13 cellular contexts compared by ENCODE assay signal in genomic region chr22:38489561-38490133, GRCh38. TPM values are rescaled to one million over a fixed set of nuclear protein-coding genes. Genes with fewer than 3 reads are reported as not detected.
A peak's percentile ranks its signal among the peaks of the same experiment; 100 is the strongest.
DNase-seq lines count a peak whose midpoint lies in the region; ATAC-seq, FAIRE-seq and TF ChIP-seq lines count a peak whose summit lies in the region.
"Had no signal": no experiment of that assay in that cellular context is flagged by ENCODE, and none has a peak within 500 bp of the region (broad histone marks: within the 10 kb centered on the region; RNA-seq: fewer than 3 reads in every experiment).

No MANE protein-coding gene starts in this region.

- TF ChIP-seq POLR2A in HepG2 (IDR thresholded peaks at IDR 0.05; ENCODE audit: insufficient read depth in 1 of 2, low read depth in 2 of 2, low read length in 2 of 2) (no peak; a peak in 1 of 4 replicates), right lobe of liver (IDR thresholded peaks at IDR 0.05) (no peak)

- H3K9me3 ChIP-seq in HepG2 (ENCODE audit: low read length) (no peaks in the 10 kb centered on the region), right lobe of liver (no peaks in the 10 kb centered on the region), BE2C (no peaks in the 10 kb centered on the region)

- FAIRE-seq in HepG2 (lab: Jason Lieb, UNC), result no peak
- FAIRE-seq: colon, islet of Langerhans had no signal

- H3K4me2 ChIP-seq in HepG2 (ENCODE audit: low read depth, low read length), result no peak overlapping the region

- peak overlapping the region; percentile 90 for H3K27ac Mint-ChIP-seq in activated naive CD8-positive, alpha-beta T cell treated with anti-CD3 and anti-CD28 coated beads for 36 hours
- peak overlapping the region in 4 of 6 donors; percentile 2 to 88 (median 64) for H3K27ac Mint-ChIP-seq in naive B cell

- H3K27me3 Mint-ChIP-seq in activated naive CD8-positive, alpha-beta T cell treated with anti-CD3 and anti-CD28 coated beads for 36 hours, result no peaks in the 10 kb centered on the region
- H3K27me3 Mint-ChIP-seq in naive B cell, result no peaks in the 10 kb centered on the region

- H4K20me1 ChIP-seq in HepG2 (ENCODE audit: insufficient read depth, low read length), result no peaks in the 10 kb centered on the region

- in situ Hi-C loops in HepG2 (cut with HindIII; ENCODE audit: extremely low pct_ligation_motif_present, low pct_unique_long_range_greater_than_20kb), result no loop called here
- in situ Hi-C loops in ACHN (cut with HindIII; ENCODE audit: low pct_ligation_motif_present, low pct_unique_long_range_greater_than_20kb, low sequenced_read_pairs), result no loop called here

- H3K4me1 ChIP-seq in HepG2 (ENCODE audit: insufficient read depth, low read length) (peaks cover 34% of the 10 kb centered on the region), right lobe of liver (peaks cover 0 to 13% (median 6%) of the 10 kb centered on the region in 4 donors), BE2C (no peaks in the 10 kb centered on the region; the same call in 1 of the 2 replicates)

- TF ChIP-seq RAD21 in HepG2 (CRISPR knock-in tag; IDR thresholded peaks at IDR 0.05), result no peak

- H3K4me3 ChIP-seq in HepG2 (replicated peaks in 1 of 3; ENCODE audit: insufficient read depth in 1 of 3, low read depth in 2 of 3, low read length in 3 of 3) (no peak overlapping the region), right lobe of liver (no peak overlapping the region), BE2C (ENCODE audit: low read depth, low read length) (no peak overlapping the region)

- no peaks in the 10 kb centered on the region for H3K79me2 ChIP-seq in HepG2 (ENCODE audit: insufficient read depth, low read length)

- peak overlapping the region; percentile 34 for H3K27ac ChIP-seq in HepG2 (ENCODE audit: extremely low read length, insufficient read depth, low read length)
- no peak overlapping the region for H3K27ac ChIP-seq in right lobe of liver

- POLR2A ChIA-PET in HepG2 (lab: Yijun Ruan, JAX), result interaction anchor here (2.7 to 3.6 kb wide), 2 partner anchors 8 to 12 kb away, joined by 16 to 18 read pairs; no protein-coding TSS in a partner anchor

- H3K9me3 Mint-ChIP-seq in activated naive CD8-positive, alpha-beta T cell treated with anti-CD3 and anti-CD28 coated beads for 36 hours, result no peaks in the 10 kb centered on the region
- H3K9me3 Mint-ChIP-seq in naive B cell, result no peaks in the 10 kb centered on the region

- H3K9ac ChIP-seq in HepG2 (ENCODE audit: insufficient read depth, low read depth, low read length), result no peak overlapping the region

- peaks cover 63% of the 10 kb centered on the region for H3K4me1 Mint-ChIP-seq in activated naive CD8-positive, alpha-beta T cell treated with anti-CD3 and anti-CD28 coated beads for 36 hours
- H3K4me1 Mint-ChIP-seq in naive B cell, result peaks cover 4 to 10% (median 4%) of the 10 kb centered on the region in 3 donors

- DNase-seq in HepG2 (ENCODE audit: low spot score), result no peak
- DNase-seq in right lobe of liver, result no peak
- DNase-seq in activated naive CD8-positive, alpha-beta T cell treated with anti-CD3 and anti-CD28 coated beads for 36 hours, result no peak
- no peak for DNase-seq in naive B cell
- no peak for DNase-seq in ACHN
- no peak for DNase-seq in retina
- no peak for DNase-seq in BE2C
- DNase-seq: C1 segment of cervical spinal cord, GDM1, NCI-H510A treated with DMSO at 0.1 percent for 48 hours had no signal

- no peak for ATAC-seq in HepG2
- ATAC-seq in right lobe of liver, result no peak
- ATAC-seq in naive B cell (ENCODE audit: low read depth in 2 of 2), result no peak
- ATAC-seq in HG02678 (IDR thresholded peaks at IDR 0.05; ENCODE audit: unreplicated experiment), result no peak

- no peak overlapping the region for H3K4me3 Mint-ChIP-seq in activated naive CD8-positive, alpha-beta T cell treated with anti-CD3 and anti-CD28 coated beads for 36 hours
- peak overlapping the region in 1 of 8 donors; percentile 12 for H3K4me3 Mint-ChIP-seq in naive B cell

- H3K36me3 ChIP-seq in HepG2 (replicated peaks in 1 of 2; ENCODE audit: control insufficient read depth in 1 of 2, insufficient read depth in 2 of 2, low read length in 2 of 2) (peaks cover 31 to 80% of the 10 kb centered on the region in 2 experiments), right lobe of liver (peaks cover 45 to 99% (median 80%) of the 10 kb centered on the region in 4 donors), BE2C (peaks cover 96% of the 10 kb centered on the region)

- intact Hi-C loops in HepG2 (cut with micrococcal nuclease; ENCODE audit: unreplicated experiment), result no loop called here
- intact Hi-C loops in right lobe of liver (cut with DNase I), result no loop called here

- 97% methylated on average over 6 of the region's 6 CpGs for WGBS in HepG2 (ENCODE audit: low lambda C conversion rate)
- 82% methylated on average over 5 of the region's 6 CpGs for WGBS in right lobe of liver (ENCODE audit: insufficient coverage, low coverage, low lambda C conversion rate, missing lambda C conversion rate)

- peaks cover 72% of the 10 kb centered on the region for H3K36me3 Mint-ChIP-seq in activated naive CD8-positive, alpha-beta T cell treated with anti-CD3 and anti-CD28 coated beads for 36 hours
- peaks cover 0 to 42% of the 10 kb centered on the region in 2 donors for H3K36me3 Mint-ChIP-seq in naive B cell

- H3K27me3 ChIP-seq in HepG2 (ENCODE audit: control insufficient read depth in 1 of 2, insufficient read depth in 2 of 2, low read length in 2 of 2) (no peaks in the 10 kb centered on the region), right lobe of liver (no peaks in the 10 kb centered on the region), BE2C (no peaks in the 10 kb centered on the region)

- H2AFZ ChIP-seq in HepG2 (ENCODE audit: low read length), result no peak overlapping the region

- BruUV-seq in HepG2 (replicated peaks; lab: Mats Ljungman, UMichigan), result no TSS peak

- CTCF ChIA-PET in HepG2 (lab: Yijun Ruan, JAX; ENCODE audit: low intra/inter-chr PET ratio, low total read pairs), result no interaction called here

- no peak for TF ChIP-seq EP300 in HepG2 (IDR thresholded peaks at IDR 0.05; ENCODE audit: low read depth in 2 of 2, low read length in 2 of 2)
- TF ChIP-seq EP300 in HepG2 (CRISPR knock-in tag; IDR thresholded peaks at IDR 0.05; ENCODE audit: borderline replicate concordance), result no peak

- TF ChIP-seq CTCF in HepG2 (CRISPR knock-in tag; IDR thresholded peaks at IDR 0.05), result no peak
- TF ChIP-seq CTCF in right lobe of liver (IDR thresholded peaks at IDR 0.05), result no peak
- no peak for TF ChIP-seq CTCF in BE2C (IDR thresholded peaks at IDR 0.05; ENCODE audit: low read depth, low read length)

RNA-seq across cellular contexts. Expression of gene DDX17, which starts 16.5 kb away (rescaled TPM):
- 238 and 251 TPM in 2 replicates for total RNA-seq in HepG2 (2016; rRNA removed; fragmentation: Illumina TruSeq; extraction: Trizol)
- 42.5 and 43.8 TPM in 2 replicates for total RNA-seq in HepG2 (2016; cell fraction: cytosol; rRNA removed; fragmentation: Illumina TruSeq; extraction: Trizol; ENCODE audit: low read depth)
- total RNA-seq in HepG2 (2016; cell fraction: insoluble cytoplasmic fraction; rRNA removed; fragmentation: Illumina TruSeq; extraction: Trizol), result 229 and 234 TPM in 2 replicates
- 50.6 and 57.8 TPM in 2 replicates for total RNA-seq in HepG2 (2016; cell fraction: membrane; rRNA removed; fragmentation: Illumina TruSeq; extraction: Trizol)
- 224 and 247 TPM in 2 replicates for total RNA-seq in HepG2 (2016; cell fraction: nucleus; rRNA removed; fragmentation: Illumina TruSeq; extraction: Trizol)
- 344 and 362 TPM in 2 replicates for polyA plus RNA-seq in HepG2 (2011; rRNA removed)
- polyA plus RNA-seq in HepG2 (2011; cell fraction: cytosol; rRNA removed), result 156 and 197 TPM in 2 replicates
- 920 and 1,014 TPM in 2 replicates for polyA plus RNA-seq in HepG2 (2011; cell fraction: nucleus; rRNA removed)
- polyA plus RNA-seq in HepG2 (2012), result 102 and 112 TPM in 2 replicates
- 3.1 and 3.6 TPM in 2 replicates for polyA plus RNA-seq in HepG2 (2016; cell fraction: cytosol; fragmentation: Illumina TruSeq; extraction: Trizol; ENCODE audit: low read depth)
- 120 and 135 TPM in 2 replicates for polyA plus RNA-seq in HepG2 (2016; cell fraction: insoluble cytoplasmic fraction; fragmentation: Illumina TruSeq; extraction: Trizol; ENCODE audit: low read depth)
- polyA plus RNA-seq in HepG2 (2016; cell fraction: membrane; fragmentation: Illumina TruSeq; extraction: Trizol; ENCODE audit: low read depth), result 11.9 and 15.1 TPM in 2 replicates
- polyA plus RNA-seq in HepG2 (2016; cell fraction: nucleus; fragmentation: Illumina TruSeq; extraction: Trizol; ENCODE audit: insufficient read depth, low read depth), result 326 and 352 TPM in 2 replicates
- 454 and 540 TPM in 2 replicates for polyA minus RNA-seq in HepG2 (2011; rRNA and poly(A)+ RNA removed; ENCODE audit: low replicate concordance)
- polyA minus RNA-seq in HepG2 (2011; cell fraction: cytosol; rRNA and poly(A)+ RNA removed), result 210 and 220 TPM in 2 replicates
- polyA minus RNA-seq in HepG2 (2011; cell fraction: nucleus; rRNA and poly(A)+ RNA removed), result 473 and 556 TPM in 2 replicates
- total RNA-seq in right lobe of liver, result 100 to 1,000 TPM; 128 to 205 (median 184) TPM
- total RNA-seq in activated naive CD8-positive, alpha-beta T cell treated with anti-CD3 and anti-CD28 coated beads for 36 hours, result 100 to 1,000 TPM; 254 to 256 TPM
- 10 to 100 TPM; 10.3 to 68.0 (median 42.2) TPM for polyA plus RNA-seq in naive B cell (ENCODE audit: low read depth in 6 of 6)
- polyA plus RNA-seq in BE2C (2012; ENCODE audit: insufficient read depth, insufficient read length, low read depth), result 237 TPM

RNA-seq across cellular contexts. Expression of gene KDELR3, which starts 21.8 kb away (rescaled TPM):
- total RNA-seq in HepG2 (2016; rRNA removed; fragmentation: Illumina TruSeq; extraction: Trizol), result 18.9 and 24.2 TPM in 2 replicates
- 15.4 and 17.8 TPM in 2 replicates for total RNA-seq in HepG2 (2016; cell fraction: cytosol; rRNA removed; fragmentation: Illumina TruSeq; extraction: Trizol; ENCODE audit: low read depth)
- total RNA-seq in HepG2 (2016; cell fraction: insoluble cytoplasmic fraction; rRNA removed; fragmentation: Illumina TruSeq; extraction: Trizol), result 18.4 and 24.9 TPM in 2 replicates
- total RNA-seq in HepG2 (2016; cell fraction: membrane; rRNA removed; fragmentation: Illumina TruSeq; extraction: Trizol), result 25.0 and 25.7 TPM in 2 replicates
- total RNA-seq in HepG2 (2016; cell fraction: nucleus; rRNA removed; fragmentation: Illumina TruSeq; extraction: Trizol), result 24.1 and 25.4 TPM in 2 replicates
- polyA plus RNA-seq in HepG2 (2011; rRNA removed), result 44.4 and 65.7 TPM in 2 replicates
- 51.3 and 51.5 TPM in 2 replicates for polyA plus RNA-seq in HepG2 (2011; cell fraction: cytosol; rRNA removed)
- polyA plus RNA-seq in HepG2 (2011; cell fraction: nucleus; rRNA removed), result 13.4 and 13.6 TPM in 2 replicates
- polyA plus RNA-seq in HepG2 (2012), result 25.3 and 25.4 TPM in 2 replicates
- 22.6 and 32.8 TPM in 2 replicates for polyA plus RNA-seq in HepG2 (2016; cell fraction: cytosol; fragmentation: Illumina TruSeq; extraction: Trizol; ENCODE audit: low read depth)
- 25.8 and 26.8 TPM in 2 replicates for polyA plus RNA-seq in HepG2 (2016; cell fraction: insoluble cytoplasmic fraction; fragmentation: Illumina TruSeq; extraction: Trizol; ENCODE audit: low read depth)
- 31.8 and 34.1 TPM in 2 replicates for polyA plus RNA-seq in HepG2 (2016; cell fraction: membrane; fragmentation: Illumina TruSeq; extraction: Trizol; ENCODE audit: low read depth)
- polyA plus RNA-seq in HepG2 (2016; cell fraction: nucleus; fragmentation: Illumina TruSeq; extraction: Trizol; ENCODE audit: insufficient read depth, low read depth), result 38.2 and 40.9 TPM in 2 replicates
- 11.9 and 47.4 TPM in 2 replicates for polyA minus RNA-seq in HepG2 (2011; rRNA and poly(A)+ RNA removed; ENCODE audit: low replicate concordance)
- polyA minus RNA-seq in HepG2 (2011; cell fraction: cytosol; rRNA and poly(A)+ RNA removed), result 22.6 and 22.7 TPM in 2 replicates
- 6.4 and 12.8 TPM in 2 replicates for polyA minus RNA-seq in HepG2 (2011; cell fraction: nucleus; rRNA and poly(A)+ RNA removed)
- total RNA-seq in right lobe of liver, result 10 to 100 TPM in 3 of 6 experiments, 1 to 10 TPM in 3; 2.4 to 53.8 (median 12.8) TPM
- total RNA-seq in activated naive CD8-positive, alpha-beta T cell treated with anti-CD3 and anti-CD28 coated beads for 36 hours, result 1 to 10 TPM in 1 of 2 experiments, under 1 TPM in 1; 0.72 to 1.3 TPM
- polyA plus RNA-seq in naive B cell (ENCODE audit: low read depth in 6 of 6), result 1 to 10 TPM in 1 of 6 donors, under 1 TPM in 2, not detected in 3; 0.16 to 3.0 (median 0.31) TPM
- not detected for polyA plus RNA-seq in BE2C (2012; ENCODE audit: insufficient read depth, insufficient read length, low read depth)

RNA-seq across cellular contexts. Expression of gene KCNJ4, which starts 34.6 kb away (rescaled TPM):
- not detected in 2 replicates for total RNA-seq in HepG2 (2016; rRNA removed; fragmentation: Illumina TruSeq; extraction: Trizol)
- not detected in 2 replicates for total RNA-seq in HepG2 (2016; cell fraction: cytosol; rRNA removed; fragmentation: Illumina TruSeq; extraction: Trizol; ENCODE audit: low read depth)
- total RNA-seq in HepG2 (2016; cell fraction: insoluble cytoplasmic fraction; rRNA removed; fragmentation: Illumina TruSeq; extraction: Trizol), result not detected in 2 replicates
- total RNA-seq in HepG2 (2016; cell fraction: membrane; rRNA removed; fragmentation: Illumina TruSeq; extraction: Trizol), result not detected in 2 replicates
- total RNA-seq in HepG2 (2016; cell fraction: nucleus; rRNA removed; fragmentation: Illumina TruSeq; extraction: Trizol), result not detected in 2 replicates
- polyA plus RNA-seq in HepG2 (2011; rRNA removed), result not detected in 2 replicates
- polyA plus RNA-seq in HepG2 (2011; cell fraction: cytosol; rRNA removed), result 0.03 TPM in 1 of 2 replicates, not detected in the other
- not detected in 2 replicates for polyA plus RNA-seq in HepG2 (2011; cell fraction: nucleus; rRNA removed)
- not detected in 2 replicates for polyA plus RNA-seq in HepG2 (2012)
- polyA plus RNA-seq in HepG2 (2016; cell fraction: cytosol; fragmentation: Illumina TruSeq; extraction: Trizol; ENCODE audit: low read depth), result not detected in 2 replicates
- not detected in 2 replicates for polyA plus RNA-seq in HepG2 (2016; cell fraction: insoluble cytoplasmic fraction; fragmentation: Illumina TruSeq; extraction: Trizol; ENCODE audit: low read depth)
- not detected in 2 replicates for polyA plus RNA-seq in HepG2 (2016; cell fraction: membrane; fragmentation: Illumina TruSeq; extraction: Trizol; ENCODE audit: low read depth)
- polyA plus RNA-seq in HepG2 (2016; cell fraction: nucleus; fragmentation: Illumina TruSeq; extraction: Trizol; ENCODE audit: insufficient read depth, low read depth), result not detected in 2 replicates
- not detected in 2 replicates for polyA minus RNA-seq in HepG2 (2011; rRNA and poly(A)+ RNA removed; ENCODE audit: low replicate concordance)
- polyA minus RNA-seq in HepG2 (2011; cell fraction: cytosol; rRNA and poly(A)+ RNA removed), result not detected in 2 replicates
- polyA minus RNA-seq in HepG2 (2011; cell fraction: nucleus; rRNA and poly(A)+ RNA removed), result not detected in 2 replicates
- not detected for total RNA-seq in right lobe of liver
- total RNA-seq in activated naive CD8-positive, alpha-beta T cell treated with anti-CD3 and anti-CD28 coated beads for 36 hours, result not detected
- not detected for polyA plus RNA-seq in naive B cell (ENCODE audit: low read depth in 6 of 6)
- not detected for polyA plus RNA-seq in BE2C (2012; ENCODE audit: insufficient read depth, insufficient read length, low read depth)
